Comparison of ENCODE assay signal across 1 cellular context in the genomic region with DNA sequence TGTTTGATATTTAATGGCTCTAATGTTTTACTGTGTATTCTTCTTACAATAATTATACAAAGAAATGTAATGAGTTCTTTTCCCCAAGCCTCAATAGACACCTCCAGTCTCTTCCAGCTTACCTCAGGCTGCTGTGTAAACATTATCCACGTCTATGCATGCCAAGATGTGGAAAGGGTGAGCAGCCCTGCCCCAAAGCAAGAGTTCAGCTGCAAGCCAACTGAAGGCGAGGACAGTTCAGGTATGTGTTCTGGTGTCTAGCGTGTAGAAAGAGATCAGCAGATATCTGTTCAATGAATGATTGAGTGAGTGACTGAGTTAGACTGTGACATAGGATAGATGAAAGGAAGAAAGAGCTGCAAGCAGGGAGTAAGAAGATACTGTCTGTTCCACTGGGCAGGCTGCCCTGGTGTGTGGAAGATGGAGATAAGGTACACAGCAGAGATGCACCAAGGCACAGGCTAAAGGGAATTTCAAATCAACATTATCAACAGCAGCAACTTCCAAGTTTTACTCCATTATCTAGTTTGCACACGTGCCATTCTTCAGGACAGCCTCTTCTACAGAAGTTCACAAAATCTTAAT.
TF ChIP-seq lines count a peak whose summit lies in the region.

No MANE protein-coding gene starts in this region.

TF ChIP-seq in K562, 482 proteins besides CTCF, POLR2A, EP300 and RAD21 (continued from another document):
- TF ChIP-seq, protein P1, sequence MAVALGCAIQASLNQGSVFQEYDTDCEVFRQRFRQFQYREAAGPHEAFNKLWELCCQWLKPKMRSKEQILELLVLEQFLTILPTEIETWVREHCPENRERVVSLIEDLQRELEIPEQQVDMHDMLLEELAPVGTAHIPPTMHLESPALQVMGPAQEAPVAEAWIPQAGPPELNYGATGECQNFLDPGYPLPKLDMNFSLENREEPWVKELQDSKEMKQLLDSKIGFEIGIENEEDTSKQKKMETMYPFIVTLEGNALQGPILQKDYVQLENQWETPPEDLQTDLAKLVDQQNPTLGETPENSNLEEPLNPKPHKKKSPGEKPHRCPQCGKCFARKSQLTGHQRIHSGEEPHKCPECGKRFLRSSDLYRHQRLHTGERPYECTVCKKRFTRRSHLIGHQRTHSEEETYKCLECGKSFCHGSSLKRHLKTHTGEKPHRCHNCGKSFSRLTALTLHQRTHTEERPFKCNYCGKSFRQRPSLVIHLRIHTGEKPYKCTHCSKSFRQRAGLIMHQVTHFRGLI (CRISPR knock-in tag; IDR thresholded peaks at IDR 0.05), result no peak
- TF ChIP-seq, protein P2, sequence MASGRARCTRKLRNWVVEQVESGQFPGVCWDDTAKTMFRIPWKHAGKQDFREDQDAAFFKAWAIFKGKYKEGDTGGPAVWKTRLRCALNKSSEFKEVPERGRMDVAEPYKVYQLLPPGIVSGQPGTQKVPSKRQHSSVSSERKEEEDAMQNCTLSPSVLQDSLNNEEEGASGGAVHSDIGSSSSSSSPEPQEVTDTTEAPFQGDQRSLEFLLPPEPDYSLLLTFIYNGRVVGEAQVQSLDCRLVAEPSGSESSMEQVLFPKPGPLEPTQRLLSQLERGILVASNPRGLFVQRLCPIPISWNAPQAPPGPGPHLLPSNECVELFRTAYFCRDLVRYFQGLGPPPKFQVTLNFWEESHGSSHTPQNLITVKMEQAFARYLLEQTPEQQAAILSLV (tag; IDR thresholded peaks at IDR 0.05), result no peak
- TF ChIP-seq TCF3 (CRISPR knock-in tag; IDR thresholded peaks at IDR 0.05) (peak; percentile 57), ZNF174 (CRISPR knock-in tag; IDR thresholded peaks at IDR 0.05) (no peak), NFIC (IDR thresholded peaks at IDR 0.05) (peak; percentile 55; the same call in 1 of the 2 replicates), CBFA2T3 (IDR thresholded peaks at IDR 0.05) (peak; percentile 77), NR3C1 (CRISPR knock-in tag; IDR thresholded peaks at IDR 0.05) (no peak), RCOR1 (IDR thresholded peaks at IDR 0.05; ENCODE audit: borderline replicate concordance in 1 of 2, low read depth in 2 of 2, low read length in 2 of 2) (peak in 1 of 2 experiments; percentile 85; a peak in 2 of 4 replicates), PCBP2 (IDR thresholded peaks at IDR 0.05; ENCODE audit: low read depth, low read length, poor library complexity, severe bottlenecking) (no peak), ETV1 (tag; conservative IDR thresholded peaks at IDR 0.05; ENCODE audit: low read depth) (no peak), ZNF644 (tag; IDR thresholded peaks at IDR 0.05; ENCODE audit: low read depth) (no peak), BRCA1 (IDR thresholded peaks at IDR 0.05) (no peak), BRCA1 (CRISPR knock-in tag; IDR thresholded peaks at IDR 0.05) (no peak), KLF10 (CRISPR knock-in tag; IDR thresholded peaks at IDR 0.05) (no peak), RAD51 (IDR thresholded peaks at IDR 0.05; ENCODE audit: borderline replicate concordance, low read depth) (no peak), POLR2H (tag; IDR thresholded peaks at IDR 0.05; ENCODE audit: low read depth) (no peak), TEAD4 (IDR thresholded peaks at IDR 0.05; ENCODE audit: low read length) (peak; percentile 39; the same call in 1 of the 2 replicates), TEAD4 (CRISPR knock-in tag; IDR thresholded peaks at IDR 0.05; ENCODE audit: borderline replicate concordance) (no peak), GABPA (tag; conservative IDR thresholded peaks at IDR 0.05; ENCODE audit: low read depth) (no peak), ATF7 (IDR thresholded peaks at IDR 0.05) (no peak), NELFE (IDR thresholded peaks at IDR 0.05; ENCODE audit: insufficient read depth, insufficient read length) (no peak), CBFA2T2 (conservative IDR thresholded peaks at IDR 0.05) (peak; percentile 56), ZNF830 (CRISPR knock-in tag; IDR thresholded peaks at IDR 0.05) (no peak), TFAM (CRISPR knock-in tag; conservative IDR thresholded peaks at IDR 0.05) (no peak), NCOR1 (IDR thresholded peaks at IDR 0.05) (peak; percentile 51), HEY1 (CRISPR knock-in tag; IDR thresholded peaks at IDR 0.05; ENCODE audit: borderline replicate concordance) (no peak), ZFP30 (CRISPR knock-in tag; IDR thresholded peaks at IDR 0.05; ENCODE audit: borderline replicate concordance) (no peak), ZNF263 (CRISPR knock-in tag; IDR thresholded peaks at IDR 0.05; ENCODE audit: borderline replicate concordance) (no peak), ELF2 (CRISPR knock-in tag; IDR thresholded peaks at IDR 0.05) (no peak), ZNF184 (CRISPR knock-in tag; IDR thresholded peaks at IDR 0.05) (no peak)
- TF ChIP-seq, protein P3, sequence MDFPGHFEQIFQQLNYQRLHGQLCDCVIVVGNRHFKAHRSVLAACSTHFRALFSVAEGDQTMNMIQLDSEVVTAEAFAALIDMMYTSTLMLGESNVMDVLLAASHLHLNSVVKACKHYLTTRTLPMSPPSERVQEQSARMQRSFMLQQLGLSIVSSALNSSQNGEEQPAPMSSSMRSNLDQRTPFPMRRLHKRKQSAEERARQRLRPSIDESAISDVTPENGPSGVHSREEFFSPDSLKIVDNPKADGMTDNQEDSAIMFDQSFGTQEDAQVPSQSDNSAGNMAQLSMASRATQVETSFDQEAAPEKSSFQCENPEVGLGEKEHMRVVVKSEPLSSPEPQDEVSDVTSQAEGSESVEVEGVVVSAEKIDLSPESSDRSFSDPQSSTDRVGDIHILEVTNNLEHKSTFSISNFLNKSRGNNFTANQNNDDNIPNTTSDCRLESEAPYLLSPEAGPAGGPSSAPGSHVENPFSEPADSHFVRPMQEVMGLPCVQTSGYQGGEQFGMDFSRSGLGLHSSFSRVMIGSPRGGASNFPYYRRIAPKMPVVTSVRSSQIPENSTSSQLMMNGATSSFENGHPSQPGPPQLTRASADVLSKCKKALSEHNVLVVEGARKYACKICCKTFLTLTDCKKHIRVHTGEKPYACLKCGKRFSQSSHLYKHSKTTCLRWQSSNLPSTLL (IDR thresholded peaks at IDR 0.05), result no peak
- TF ChIP-seq, protein P4, sequence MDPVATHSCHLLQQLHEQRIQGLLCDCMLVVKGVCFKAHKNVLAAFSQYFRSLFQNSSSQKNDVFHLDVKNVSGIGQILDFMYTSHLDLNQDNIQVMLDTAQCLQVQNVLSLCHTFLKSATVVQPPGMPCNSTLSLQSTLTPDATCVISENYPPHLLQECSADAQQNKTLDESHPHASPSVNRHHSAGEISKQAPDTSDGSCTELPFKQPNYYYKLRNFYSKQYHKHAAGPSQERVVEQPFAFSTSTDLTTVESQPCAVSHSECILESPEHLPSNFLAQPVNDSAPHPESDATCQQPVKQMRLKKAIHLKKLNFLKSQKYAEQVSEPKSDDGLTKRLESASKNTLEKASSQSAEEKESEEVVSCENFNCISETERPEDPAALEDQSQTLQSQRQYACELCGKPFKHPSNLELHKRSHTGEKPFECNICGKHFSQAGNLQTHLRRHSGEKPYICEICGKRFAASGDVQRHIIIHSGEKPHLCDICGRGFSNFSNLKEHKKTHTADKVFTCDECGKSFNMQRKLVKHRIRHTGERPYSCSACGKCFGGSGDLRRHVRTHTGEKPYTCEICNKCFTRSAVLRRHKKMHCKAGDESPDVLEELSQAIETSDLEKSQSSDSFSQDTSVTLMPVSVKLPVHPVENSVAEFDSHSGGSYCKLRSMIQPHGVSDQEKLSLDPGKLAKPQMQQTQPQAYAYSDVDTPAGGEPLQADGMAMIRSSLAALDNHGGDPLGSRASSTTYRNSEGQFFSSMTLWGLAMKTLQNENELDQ (CRISPR knock-in tag; IDR thresholded peaks at IDR 0.05; ENCODE audit: borderline replicate concordance), result no peak
- TF ChIP-seq, protein P5, sequence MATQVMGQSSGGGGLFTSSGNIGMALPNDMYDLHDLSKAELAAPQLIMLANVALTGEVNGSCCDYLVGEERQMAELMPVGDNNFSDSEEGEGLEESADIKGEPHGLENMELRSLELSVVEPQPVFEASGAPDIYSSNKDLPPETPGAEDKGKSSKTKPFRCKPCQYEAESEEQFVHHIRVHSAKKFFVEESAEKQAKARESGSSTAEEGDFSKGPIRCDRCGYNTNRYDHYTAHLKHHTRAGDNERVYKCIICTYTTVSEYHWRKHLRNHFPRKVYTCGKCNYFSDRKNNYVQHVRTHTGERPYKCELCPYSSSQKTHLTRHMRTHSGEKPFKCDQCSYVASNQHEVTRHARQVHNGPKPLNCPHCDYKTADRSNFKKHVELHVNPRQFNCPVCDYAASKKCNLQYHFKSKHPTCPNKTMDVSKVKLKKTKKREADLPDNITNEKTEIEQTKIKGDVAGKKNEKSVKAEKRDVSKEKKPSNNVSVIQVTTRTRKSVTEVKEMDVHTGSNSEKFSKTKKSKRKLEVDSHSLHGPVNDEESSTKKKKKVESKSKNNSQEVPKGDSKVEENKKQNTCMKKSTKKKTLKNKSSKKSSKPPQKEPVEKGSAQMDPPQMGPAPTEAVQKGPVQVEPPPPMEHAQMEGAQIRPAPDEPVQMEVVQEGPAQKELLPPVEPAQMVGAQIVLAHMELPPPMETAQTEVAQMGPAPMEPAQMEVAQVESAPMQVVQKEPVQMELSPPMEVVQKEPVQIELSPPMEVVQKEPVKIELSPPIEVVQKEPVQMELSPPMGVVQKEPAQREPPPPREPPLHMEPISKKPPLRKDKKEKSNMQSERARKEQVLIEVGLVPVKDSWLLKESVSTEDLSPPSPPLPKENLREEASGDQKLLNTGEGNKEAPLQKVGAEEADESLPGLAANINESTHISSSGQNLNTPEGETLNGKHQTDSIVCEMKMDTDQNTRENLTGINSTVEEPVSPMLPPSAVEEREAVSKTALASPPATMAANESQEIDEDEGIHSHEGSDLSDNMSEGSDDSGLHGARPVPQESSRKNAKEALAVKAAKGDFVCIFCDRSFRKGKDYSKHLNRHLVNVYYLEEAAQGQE (CRISPR knock-in tag; IDR thresholded peaks at IDR 0.05; ENCODE audit: low read depth), result no peak
- TF ChIP-seq, protein P6, sequence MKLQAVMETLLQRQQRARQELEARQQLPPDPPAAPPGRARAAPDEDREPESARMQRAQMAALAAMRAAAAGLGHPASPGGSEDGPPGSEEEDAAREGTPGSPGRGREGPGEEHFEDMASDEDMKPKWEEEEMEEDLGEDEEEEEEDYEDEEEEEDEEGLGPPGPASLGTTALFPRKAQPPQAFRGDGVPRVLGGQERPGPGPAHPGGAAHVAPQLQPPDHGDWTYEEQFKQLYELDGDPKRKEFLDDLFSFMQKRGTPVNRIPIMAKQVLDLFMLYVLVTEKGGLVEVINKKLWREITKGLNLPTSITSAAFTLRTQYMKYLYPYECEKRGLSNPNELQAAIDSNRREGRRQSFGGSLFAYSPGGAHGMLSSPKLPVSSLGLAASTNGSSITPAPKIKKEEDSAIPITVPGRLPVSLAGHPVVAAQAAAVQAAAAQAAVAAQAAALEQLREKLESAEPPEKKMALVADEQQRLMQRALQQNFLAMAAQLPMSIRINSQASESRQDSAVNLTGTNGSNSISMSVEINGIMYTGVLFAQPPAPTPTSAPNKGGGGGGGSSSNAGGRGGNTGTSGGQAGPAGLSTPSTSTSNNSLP (IDR thresholded peaks at IDR 0.05; ENCODE audit: borderline replicate concordance, low read depth, low read length), result no peak
- TF ChIP-seq, protein P7, sequence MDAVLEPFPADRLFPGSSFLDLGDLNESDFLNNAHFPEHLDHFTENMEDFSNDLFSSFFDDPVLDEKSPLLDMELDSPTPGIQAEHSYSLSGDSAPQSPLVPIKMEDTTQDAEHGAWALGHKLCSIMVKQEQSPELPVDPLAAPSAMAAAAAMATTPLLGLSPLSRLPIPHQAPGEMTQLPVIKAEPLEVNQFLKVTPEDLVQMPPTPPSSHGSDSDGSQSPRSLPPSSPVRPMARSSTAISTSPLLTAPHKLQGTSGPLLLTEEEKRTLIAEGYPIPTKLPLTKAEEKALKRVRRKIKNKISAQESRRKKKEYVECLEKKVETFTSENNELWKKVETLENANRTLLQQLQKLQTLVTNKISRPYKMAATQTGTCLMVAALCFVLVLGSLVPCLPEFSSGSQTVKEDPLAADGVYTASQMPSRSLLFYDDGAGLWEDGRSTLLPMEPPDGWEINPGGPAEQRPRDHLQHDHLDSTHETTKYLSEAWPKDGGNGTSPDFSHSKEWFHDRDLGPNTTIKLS (IDR thresholded peaks at IDR 0.05; ENCODE audit: borderline replicate concordance, low read depth), result no peak
TF ChIP-seq in K562: peak in this region for 14.
